In the genomic region with DNA sequence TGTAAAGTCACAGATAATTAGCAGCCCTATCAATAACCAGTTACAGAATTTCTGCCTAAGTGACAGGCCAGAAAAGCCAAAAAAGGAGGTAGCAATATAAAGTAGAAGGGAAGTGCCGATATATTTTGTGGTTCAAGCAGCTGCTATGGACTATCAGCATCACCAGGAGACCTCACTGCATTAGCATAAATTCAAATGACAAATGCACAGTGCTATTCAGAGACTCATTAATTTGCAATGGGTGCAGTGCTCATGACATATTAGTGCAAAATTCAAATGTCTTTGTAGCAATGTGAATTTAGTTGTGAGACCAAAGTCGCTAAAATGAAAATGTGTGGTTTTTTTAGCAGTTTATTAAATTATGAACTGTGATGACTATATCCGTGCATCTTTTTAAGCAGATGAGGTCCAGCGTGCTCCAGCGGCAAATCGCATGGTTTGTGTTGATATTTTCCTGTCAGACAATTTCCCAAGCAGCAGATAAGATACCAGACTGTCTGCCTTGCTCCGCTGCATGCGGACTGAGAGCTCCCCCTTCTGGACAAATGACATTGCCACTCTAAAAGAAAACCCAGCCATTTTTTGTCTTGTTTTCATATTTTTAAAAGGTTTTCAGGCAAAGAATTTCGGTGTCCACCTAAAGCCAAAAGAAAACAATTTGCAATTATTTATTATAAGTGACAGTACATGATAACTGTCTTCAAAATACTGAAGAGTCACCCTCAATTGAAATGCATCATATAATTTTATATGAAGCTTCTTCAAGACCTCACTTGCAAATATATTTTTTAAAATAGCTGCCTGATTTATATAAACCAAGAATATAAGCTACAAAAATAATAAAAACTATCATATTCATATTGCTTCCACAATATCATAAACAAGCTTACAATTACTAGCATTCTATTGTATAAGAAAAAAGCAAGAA, we compare ENCODE assay signal across 8 cellular contexts.
A peak's percentile ranks its signal among the peaks of the same experiment; 100 is the strongest.
DNase-seq lines count a peak whose midpoint lies in the region; ATAC-seq, FAIRE-seq and TF ChIP-seq lines count a peak whose summit lies in the region.

No MANE protein-coding gene starts in this region.

- H3K27me3 ChIP-seq in mammary epithelial cell (ENCODE audit: insufficient read depth, low read length), result no peaks in the 10 kb centered on the region
- H3K27me3 ChIP-seq in keratinocyte (ENCODE audit: control insufficient read depth, extremely low read depth, insufficient read depth, low read length), result peaks cover 4% of the 10 kb centered on the region

- H2AFZ ChIP-seq in mammary epithelial cell (ENCODE audit: low read depth, low read length) (no peak overlapping the region), keratinocyte (ENCODE audit: control insufficient read depth, low read length) (no peak overlapping the region)

- H3K4me3 Mint-ChIP-seq in T-helper 2 cell treated with Interferon-gamma antibody and Interleukin-4, amounts not matched to agents 5 μg/mL and 100 μg/mL, for 36 hours, result no peak overlapping the region

- no TSS peak for BruUV-seq in mammary epithelial cell (replicated peaks; lab: Mats Ljungman, UMichigan)

- no peaks in the 10 kb centered on the region for H3K4me1 Mint-ChIP-seq in T-helper 2 cell treated with Interferon-gamma antibody and Interleukin-4, amounts not matched to agents 5 μg/mL and 100 μg/mL, for 36 hours (ENCODE audit: low read depth)

- no peak overlapping the region for H3K27ac ChIP-seq in mammary epithelial cell (ENCODE audit: insufficient read depth, low read depth, low read length)
- H3K27ac ChIP-seq in keratinocyte (ENCODE audit: control insufficient read depth, insufficient read depth, low read length), result no peak overlapping the region

- H3K4me1 ChIP-seq in mammary epithelial cell (ENCODE audit: insufficient read depth, low read length) (no peaks in the 10 kb centered on the region), keratinocyte (ENCODE audit: control insufficient read depth, extremely low read depth, insufficient read depth, low read length) (no peaks in the 10 kb centered on the region)

- H3K27ac Mint-ChIP-seq in T-helper 2 cell treated with Interferon-gamma antibody and Interleukin-4, amounts not matched to agents 5 μg/mL and 100 μg/mL, for 36 hours, result no peak overlapping the region

- intact Hi-C loops in mammary epithelial cell (cut with micrococcal nuclease), result loop anchor here (1.0 to 10.0 kb wide), 2 partner anchors 80 to 1536 kb away; no protein-coding TSS in a partner anchor

- H4K20me1 ChIP-seq in mammary epithelial cell (ENCODE audit: insufficient read depth, low read length), result no peaks in the 10 kb centered on the region
- H4K20me1 ChIP-seq in keratinocyte (ENCODE audit: control insufficient read depth, extremely low read depth, insufficient read depth, low read length), result no peaks in the 10 kb centered on the region

- no peaks in the 10 kb centered on the region for H3K36me3 ChIP-seq in mammary epithelial cell (ENCODE audit: insufficient read depth, low read length)
- no peaks in the 10 kb centered on the region for H3K36me3 ChIP-seq in keratinocyte (ENCODE audit: control insufficient read depth in 2 of 2, extremely low read depth in 1 of 2, insufficient read depth in 2 of 2, low read length in 2 of 2)

- H3K9me1 ChIP-seq in keratinocyte (ENCODE audit: control insufficient read depth, extremely low read depth, insufficient read depth, low read length), result no peaks in the 10 kb centered on the region

- H3K9ac ChIP-seq in mammary epithelial cell (ENCODE audit: insufficient read depth, low read length), result no peak overlapping the region
- H3K9ac ChIP-seq in keratinocyte (ENCODE audit: control insufficient read depth, extremely low read depth, insufficient read depth, low read length), result no peak overlapping the region

- no peak overlapping the region for H3K4me3 ChIP-seq in HFF-Myc (replicated peaks; ENCODE audit: low read depth, low read length)
- no peak overlapping the region for H3K4me3 ChIP-seq in mammary epithelial cell (replicated peaks in 1 of 3; ENCODE audit: insufficient read depth in 1 of 3, low read depth in 2 of 3, low read length in 3 of 3)
- H3K4me3 ChIP-seq in keratinocyte (ENCODE audit: control insufficient read depth in 2 of 3, extremely low read depth in 1 of 3, insufficient read depth in 2 of 3, low read depth in 1 of 3, low read length in 3 of 3), result no peak overlapping the region

- peak; percentile 6 for DNase-seq in GM04503 (ENCODE audit: low read depth)
- peak; percentile 24 for DNase-seq in HFF-Myc (ENCODE audit: extremely low read depth, low read depth)
- peak; percentile 62 for DNase-seq in NCI-H1436 (lab: John Stamatoyannopoulos, UW)
- DNase-seq in T-helper 2 cell treated with Interferon-gamma antibody and Interleukin-4, amounts not matched to agents 5 μg/mL and 100 μg/mL, for 36 hours (ENCODE audit: low spot score), result peak; percentile 30
- DNase-seq in mammary epithelial cell, result peak; percentile 5
- no peak for DNase-seq in keratinocyte (ENCODE audit: low read depth, low spot score)
- DNase-seq in stimulated activated CD4-positive, alpha-beta T cell treated with anti-CD3 and anti-CD28 coated beads, Interleukin-1b, Interleukin-23, amount 100 ng/mL, for 24 hours (ENCODE audit: low read depth in 4 of 4, low spot score in 1 of 4), result peak; percentile 3 to 30 (median 19)

- TF ChIP-seq CTCF in HFF-Myc (IDR thresholded peaks at IDR 0.05; ENCODE audit: low read depth, low read length, missing control alignments) (peak; percentile 90), mammary epithelial cell (conservative IDR thresholded peaks at IDR 0.05 in 1 of 2, IDR thresholded peaks at IDR 0.05 in 1 of 2; ENCODE audit: extremely low read depth in 1 of 2, insufficient read depth in 1 of 2, low read depth in 1 of 2, low read length in 2 of 2) (peak; percentile 93 to 96), keratinocyte (optimal IDR thresholded peaks at IDR 0.05 in 1 of 3, IDR thresholded peaks at IDR 0.05 in 1 of 3, conservative IDR thresholded peaks at IDR 0.05 in 1 of 3; ENCODE audit: extremely low read depth in 1 of 3, insufficient read depth in 2 of 3, low read length in 3 of 3) (peak; percentile 82 to 93 (median 90))

- H3K36me3 Mint-ChIP-seq in T-helper 2 cell treated with Interferon-gamma antibody and Interleukin-4, amounts not matched to agents 5 μg/mL and 100 μg/mL, for 36 hours (ENCODE audit: low read depth), result no peaks in the 10 kb centered on the region

- no peaks in the 10 kb centered on the region for H3K9me3 Mint-ChIP-seq in T-helper 2 cell treated with Interferon-gamma antibody and Interleukin-4, amounts not matched to agents 5 μg/mL and 100 μg/mL, for 36 hours

- in situ Hi-C loops in mammary epithelial cell (cut with MboI; ENCODE audit: low sequenced_read_pairs in 2 of 2), result loop anchor here (25.0 kb wide), 2 partner anchors 1528 to 1553 kb away; no protein-coding TSS in a partner anchor

- H3K4me2 ChIP-seq in mammary epithelial cell (ENCODE audit: insufficient read depth, low read depth, low read length), result no peak overlapping the region
- no peak overlapping the region for H3K4me2 ChIP-seq in keratinocyte (ENCODE audit: control insufficient read depth, extremely low read depth, insufficient read depth, low read depth, low read length)

- no peak for ATAC-seq in GM19023 (IDR thresholded peaks at IDR 0.05; ENCODE audit: unreplicated experiment)

- peaks cover 2% of the 10 kb centered on the region for H3K27me3 Mint-ChIP-seq in T-helper 2 cell treated with Interferon-gamma antibody and Interleukin-4, amounts not matched to agents 5 μg/mL and 100 μg/mL, for 36 hours (ENCODE audit: low read depth)

- H3K79me2 ChIP-seq in mammary epithelial cell (ENCODE audit: insufficient read depth, low read length), result no peaks in the 10 kb centered on the region
- H3K79me2 ChIP-seq in keratinocyte (ENCODE audit: control insufficient read depth, insufficient read depth, low read length), result no peaks in the 10 kb centered on the region

- dilution Hi-C loops in mammary epithelial cell (cut with HindIII; ENCODE audit: low sequenced_read_pairs) (no loop called here), keratinocyte (cut with MboI; ENCODE audit: extremely low pct_ligation_motif_present, low sequenced_read_pairs) (no loop called here)

- CTCF ChIA-PET in mammary epithelial cell (lab: Charles Lee; ENCODE audit: low non-redundant PET), result no interaction called here

- FAIRE-seq in keratinocyte (lab: Jason Lieb, UNC), result no peak

- 19% methylated on average over 9 of the region's 9 CpGs for WGBS in mammary epithelial cell (ENCODE audit: low coverage, missing lambda C conversion rate)

- H3K9me3 ChIP-seq in mammary epithelial cell (replicated peaks; ENCODE audit: insufficient read depth, low read length) (no peaks in the 10 kb centered on the region), keratinocyte (ENCODE audit: control insufficient read depth, low read depth, low read length) (no peaks in the 10 kb centered on the region)
